Comparison of ENCODE assay signal across 23 cellular contexts in the genomic region with DNA sequence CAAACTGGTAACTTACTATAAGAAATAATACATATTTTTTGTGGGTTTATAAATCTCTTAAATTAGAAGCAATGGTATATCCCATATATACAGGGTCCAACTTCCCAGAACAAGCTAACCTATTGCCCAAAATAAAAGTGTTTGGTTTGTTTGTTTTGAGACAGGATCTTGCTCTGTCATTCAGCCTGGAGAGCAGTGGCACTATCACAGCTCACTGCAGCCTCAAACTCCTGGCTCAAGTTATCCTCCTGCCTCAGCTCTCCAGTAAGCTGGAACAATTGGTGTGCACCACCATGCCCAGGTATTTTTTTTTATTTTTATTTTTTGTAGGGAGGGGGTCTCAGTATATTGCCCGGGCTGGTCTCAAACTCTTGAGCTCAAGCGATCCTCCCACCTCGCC.
A peak's percentile ranks its signal among the peaks of the same experiment; 100 is the strongest.
DNase-seq lines count a peak whose midpoint lies in the region; ATAC-seq and TF ChIP-seq lines count a peak whose summit lies in the region.
"Had no signal": no experiment of that assay in that cellular context is flagged by ENCODE, and none has a peak within 500 bp of the region (broad histone marks: within the 10 kb centered on the region; RNA-seq: fewer than 3 reads in every experiment).

No MANE protein-coding gene starts in this region.

- H3K27ac Mint-ChIP-seq in chondrocyte (ENCODE audit: unreplicated experiment), result peak overlapping the region; percentile 63
- H3K27ac Mint-ChIP-seq in CD8-positive, alpha-beta T cell, result no peak overlapping the region
- H3K27ac Mint-ChIP-seq: CD14-positive monocyte; CD4-positive, alpha-beta T cell; GM23338; HFFc6 had no signal

- H3K27ac ChIP-seq in DND-41 (ENCODE audit: low read length) (no peak overlapping the region), stomach smooth muscle (ENCODE audit: low read length) (peak overlapping the region; percentile 37), left lung (no peak overlapping the region)
- H3K27ac ChIP-seq in CD8-positive, alpha-beta T cell (ENCODE audit: low read depth, low read length), result no peak overlapping the region
- H3K27ac ChIP-seq: 22Rv1; BLaER1 treated with 17β-estradiol and CSF1 and Interleukin-3, amounts not matched to agents 10 nM and 100 nM had no signal

- H3K36me3 Mint-ChIP-seq in chondrocyte (ENCODE audit: low read depth), result no peaks in the 10 kb centered on the region
- H3K36me3 Mint-ChIP-seq in CD8-positive, alpha-beta T cell, result peaks cover 2% of the 10 kb centered on the region
- H3K36me3 Mint-ChIP-seq: CD14-positive monocyte had no signal

- H3K4me1 Mint-ChIP-seq in chondrocyte (ENCODE audit: low read depth), result no peaks in the 10 kb centered on the region
- no peaks in the 10 kb centered on the region for H3K4me1 Mint-ChIP-seq in CD8-positive, alpha-beta T cell (ENCODE audit: low read depth)
- H3K4me1 Mint-ChIP-seq: CD14-positive monocyte, GM23338 had no signal

- peaks cover 43% of the 10 kb centered on the region for H4K20me1 ChIP-seq in DND-41 (ENCODE audit: insufficient read depth, low read length)
- H4K20me1 ChIP-seq: BLaER1 treated with 17β-estradiol and CSF1 and Interleukin-3, amounts not matched to agents 10 nM and 100 nM had no signal

- CTCF ChIA-PET in CD8-positive, alpha-beta T cell (lab: Charles Lee), result no interaction called here

- H3K36me3 ChIP-seq in DND-41 (ENCODE audit: insufficient read depth, low read length) (peaks cover 29% of the 10 kb centered on the region), stomach smooth muscle (ENCODE audit: control insufficient read depth in 2 of 2, insufficient read depth in 2 of 2, low read length in 2 of 2) (no peaks in the 10 kb centered on the region), left lung (no peaks in the 10 kb centered on the region)
- no peaks in the 10 kb centered on the region for H3K36me3 ChIP-seq in CD8-positive, alpha-beta T cell (ENCODE audit: insufficient read depth, low read length)
- H3K36me3 ChIP-seq: BE2C, HAP-1 had no signal

- H3K9me3 ChIP-seq in DND-41 (ENCODE audit: insufficient read depth, low read length, severe bottlenecking), result no peaks in the 10 kb centered on the region
- no peaks in the 10 kb centered on the region for H3K9me3 ChIP-seq in stomach smooth muscle (ENCODE audit: control insufficient read depth in 2 of 2, low read length in 2 of 2)
- no peaks in the 10 kb centered on the region for H3K9me3 ChIP-seq in left lung
- no peaks in the 10 kb centered on the region for H3K9me3 ChIP-seq in CD8-positive, alpha-beta T cell (ENCODE audit: low read length)
- H3K9me3 ChIP-seq: BE2C, HAP-1 had no signal

- no peak for DNase-seq in DND-41
- DNase-seq in chondrocyte (ENCODE audit: low spot score), result no peak
- no peak for DNase-seq in left lung
- DNase-seq in NCI-H510A treated with DMSO at 0.1 percent for 48 hours (lab: John Stamatoyannopoulos, UW), result no peak
- DNase-seq in NCI-H748 treated with DMSO at 0.1 percent for 48 hours (lab: John Stamatoyannopoulos, UW), result no peak
- DNase-seq in CD8-positive, alpha-beta T cell, result no peak
- DNase-seq: AML-193; BE2C; Calu3; CD4-positive, alpha-beta T cell; COR-L47; DMS153; EL; GDM1; HFFc6 had no signal

- no peaks in the 10 kb centered on the region for H3K9me3 Mint-ChIP-seq in chondrocyte (ENCODE audit: low read depth)
- no peaks in the 10 kb centered on the region for H3K9me3 Mint-ChIP-seq in CD8-positive, alpha-beta T cell
- H3K9me3 Mint-ChIP-seq: CD4-positive, alpha-beta T cell; GM23338; HFFc6 had no signal

- H3K4me1 ChIP-seq in DND-41 (ENCODE audit: insufficient read depth, low read length), result 0 out of 2 replicates have a peak, but pooled peaks cover 7% of the 10 kb centered on the region
- H3K4me1 ChIP-seq in stomach smooth muscle (ENCODE audit: control insufficient read depth, insufficient read depth, low read length), result peaks cover 5% of the 10 kb centered on the region
- H3K4me1 ChIP-seq in left lung, result peaks cover 0 to 4% of the 10 kb centered on the region in 2 donors
- no peaks in the 10 kb centered on the region for H3K4me1 ChIP-seq in CD8-positive, alpha-beta T cell (ENCODE audit: insufficient read depth, low read length)
- H3K4me1 ChIP-seq: BE2C, HAP-1 had no signal

- no peaks in the 10 kb centered on the region for H3K27me3 ChIP-seq in DND-41 (ENCODE audit: insufficient read depth, low read length, poor library complexity)
- H3K27me3 ChIP-seq in stomach smooth muscle (ENCODE audit: control insufficient read depth in 1 of 2, insufficient read depth in 2 of 2, low read length in 2 of 2), result no peaks in the 10 kb centered on the region
- H3K27me3 ChIP-seq in left lung, result no peaks in the 10 kb centered on the region
- no peaks in the 10 kb centered on the region for H3K27me3 ChIP-seq in CD8-positive, alpha-beta T cell (ENCODE audit: insufficient read depth, low read length)
- H3K27me3 ChIP-seq: BE2C; BLaER1 treated with 17β-estradiol and CSF1 and Interleukin-3, amounts not matched to agents 10 nM and 100 nM had no signal

- no peak overlapping the region for H2AFZ ChIP-seq in DND-41 (ENCODE audit: low read depth, low read length)
- H2AFZ ChIP-seq: GM23338 had no signal

- ATAC-seq in DND-41 (ENCODE audit: insufficient read depth, low read depth), result peak; percentile 16; the same call in 1 of the 3 replicates
- ATAC-seq in SK-N-SH treated with all-trans-retinoic acid at 6 μM for 48 hours, result peak; percentile 62
- no peak for ATAC-seq in left lung
- no peak for ATAC-seq in CD8-positive, alpha-beta T cell
- ATAC-seq: GM12878, GM23338 had no signal

- H3K4me3 Mint-ChIP-seq in chondrocyte (ENCODE audit: unreplicated experiment), result no peak overlapping the region
- no peak overlapping the region for H3K4me3 Mint-ChIP-seq in CD8-positive, alpha-beta T cell
- H3K4me3 Mint-ChIP-seq: CD14-positive monocyte; CD4-positive, alpha-beta T cell; GM23338; HFFc6 had no signal

- H3K4me3 ChIP-seq in DND-41 (ENCODE audit: low read depth in 1 of 2, low read length in 2 of 2), result no peak overlapping the region
- no peak overlapping the region for H3K4me3 ChIP-seq in stomach smooth muscle (ENCODE audit: low read length in 2 of 2)
- H3K4me3 ChIP-seq in left lung, result no peak overlapping the region
- no peak overlapping the region for H3K4me3 ChIP-seq in CD8-positive, alpha-beta T cell (ENCODE audit: low read depth, low read length)
- H3K4me3 ChIP-seq: BLaER1 treated with 17β-estradiol and CSF1 and Interleukin-3, amounts not matched to agents 10 nM and 100 nM; GM12878; GM23338; HAP-1 had no signal

- H3K27me3 Mint-ChIP-seq in chondrocyte (ENCODE audit: low read depth), result no peaks in the 10 kb centered on the region
- H3K27me3 Mint-ChIP-seq in CD8-positive, alpha-beta T cell (ENCODE audit: low read depth), result no peaks in the 10 kb centered on the region
- H3K27me3 Mint-ChIP-seq: CD4-positive, alpha-beta T cell had no signal

- POLR2A ChIA-PET in CD8-positive, alpha-beta T cell (lab: Charles Lee), result interaction anchor here (0.6 kb wide), 1 partner anchor 199 kb away, joined by 3 read pairs; no protein-coding TSS in a partner anchor

- no peak overlapping the region for H3K4me2 ChIP-seq in DND-41 (ENCODE audit: insufficient read depth, low read length)
- H3K4me2 ChIP-seq: GM23338 had no signal

- intact Hi-C loops in left lung (cut with DNase I), result no loop called here
- intact Hi-C loops in CD8-positive, alpha-beta T cell (cut with DNase I, micrococcal nuclease), result no loop called here

- peaks cover 89% of the 10 kb centered on the region for H3K79me2 ChIP-seq in DND-41 (ENCODE audit: insufficient read depth, low read length)

- H3K9ac ChIP-seq in DND-41 (ENCODE audit: low read depth, low read length), result no peak overlapping the region
- H3K9ac ChIP-seq in stomach smooth muscle (ENCODE audit: low read length in 2 of 2), result no peak overlapping the region
- H3K9ac ChIP-seq: BLaER1 treated with 17β-estradiol and CSF1 and Interleukin-3, amounts not matched to agents 10 nM and 100 nM had no signal

- TF ChIP-seq CTCF in DND-41 (IDR thresholded peaks at IDR 0.05; ENCODE audit: borderline replicate concordance, extremely low read depth, low read length, poor library complexity, severe bottlenecking), result no peak
- TF ChIP-seq CTCF in chondrocyte (IDR thresholded peaks at IDR 0.05), result no peak
- TF ChIP-seq CTCF in left lung (IDR thresholded peaks at IDR 0.05), result no peak
- TF ChIP-seq CTCF in CD8-positive, alpha-beta T cell (IDR thresholded peaks at IDR 0.05), result no peak

TF ChIP-seq in SK-N-SH treated with all-trans-retinoic acid at 6 μM for 48 hours, 23 proteins besides CTCF, POLR2A, EP300 and RAD21 (continues in another document):
- TF ChIP-seq GLIS3 (CRISPR knock-in tag; IDR thresholded peaks at IDR 0.05), result no peak
- no peak for TF ChIP-seq ZFP30 (CRISPR knock-in tag; IDR thresholded peaks at IDR 0.05)
- no peak for TF ChIP-seq BACH2 (CRISPR knock-in tag; IDR thresholded peaks at IDR 0.05; ENCODE audit: borderline replicate concordance)
- TF ChIP-seq ZNF70 (CRISPR knock-in tag; IDR thresholded peaks at IDR 0.05), result no peak
- TF ChIP-seq, protein P1, sequence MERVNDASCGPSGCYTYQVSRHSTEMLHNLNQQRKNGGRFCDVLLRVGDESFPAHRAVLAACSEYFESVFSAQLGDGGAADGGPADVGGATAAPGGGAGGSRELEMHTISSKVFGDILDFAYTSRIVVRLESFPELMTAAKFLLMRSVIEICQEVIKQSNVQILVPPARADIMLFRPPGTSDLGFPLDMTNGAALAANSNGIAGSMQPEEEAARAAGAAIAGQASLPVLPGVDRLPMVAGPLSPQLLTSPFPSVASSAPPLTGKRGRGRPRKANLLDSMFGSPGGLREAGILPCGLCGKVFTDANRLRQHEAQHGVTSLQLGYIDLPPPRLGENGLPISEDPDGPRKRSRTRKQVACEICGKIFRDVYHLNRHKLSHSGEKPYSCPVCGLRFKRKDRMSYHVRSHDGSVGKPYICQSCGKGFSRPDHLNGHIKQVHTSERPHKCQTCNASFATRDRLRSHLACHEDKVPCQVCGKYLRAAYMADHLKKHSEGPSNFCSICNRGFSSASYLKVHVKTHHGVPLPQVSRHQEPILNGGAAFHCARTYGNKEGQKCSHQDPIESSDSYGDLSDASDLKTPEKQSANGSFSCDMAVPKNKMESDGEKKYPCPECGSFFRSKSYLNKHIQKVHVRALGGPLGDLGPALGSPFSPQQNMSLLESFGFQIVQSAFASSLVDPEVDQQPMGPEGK (CRISPR knock-in tag; IDR thresholded peaks at IDR 0.05; ENCODE audit: borderline replicate concordance), result no peak
- TF ChIP-seq ISL1 (CRISPR knock-in tag; IDR thresholded peaks at IDR 0.05), result no peak
- no peak for TF ChIP-seq ZFP3 (CRISPR knock-in tag; IDR thresholded peaks at IDR 0.05)
- no peak for TF ChIP-seq TCF4 (CRISPR knock-in tag; IDR thresholded peaks at IDR 0.05; ENCODE audit: borderline replicate concordance)

Comparison
In these comparisons a context has a peak if more than half of its experiments do, and no peak if none do; other contexts are left out.
1. ATAC-seq: peak in DND-41 (single experiment) and SK-N-SH treated with all-trans-retinoic acid at 6 μM for 48 hours (single experiment); none in left lung (single experiment) and CD8-positive, alpha-beta T cell (single experiment).